11 cellular contexts compared by ENCODE assay signal in the genomic region with DNA sequence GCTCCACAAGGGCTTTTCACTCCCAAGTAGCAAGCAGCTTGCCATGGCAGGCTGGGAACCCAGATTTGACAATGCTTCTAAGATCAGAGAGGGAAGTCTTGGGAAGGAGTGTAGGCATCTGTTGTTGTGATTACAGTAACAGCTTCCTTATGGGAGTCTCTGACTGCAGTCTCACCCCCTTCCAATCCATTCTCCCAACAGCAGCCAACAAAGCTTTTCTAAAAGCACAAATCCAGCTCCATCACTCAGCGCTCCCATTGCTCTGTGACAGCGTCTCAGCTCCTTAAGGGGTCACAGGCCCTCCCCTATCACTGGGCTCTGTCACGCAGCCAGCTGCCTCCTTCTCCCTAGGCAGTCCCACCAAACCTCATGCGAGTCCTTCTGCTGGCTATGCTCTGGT. TPM values are rescaled to one million over a fixed set of nuclear protein-coding genes. Genes with fewer than 3 reads are reported as not detected.
DNase-seq lines count a peak whose midpoint lies in the region; ATAC-seq and TF ChIP-seq lines count a peak whose summit lies in the region.
"Had no signal": no experiment of that assay in that cellular context is flagged by ENCODE, and none has a peak within 500 bp of the region (broad histone marks: within the 10 kb centered on the region; RNA-seq: fewer than 3 reads in every experiment).

No MANE protein-coding gene starts in this region.

- no peak for TF ChIP-seq POLR2A in prostate gland (IDR thresholded peaks at IDR 0.05)

- in situ Hi-C loops in astrocyte of the spinal cord (cut with HindIII; ENCODE audit: low sequenced_read_pairs), result no loop called here

- POLR2A ChIA-PET in AG04450 (lab: Yijun Ruan, JAX), result interaction anchor here (0.9 to 2.1 kb wide), 3 partner anchors 16 to 54 kb away, joined by 3 to 16 read pairs (median 4); no protein-coding TSS in a partner anchor

- 75% methylated on average over 4 of the region's 4 CpGs for WGBS in prostate gland

- intact Hi-C loops in prostate gland (cut with DNase I), result no loop called here

- H3K9me3 ChIP-seq in AG04450 (ENCODE audit: control insufficient read depth, insufficient read depth, low read length) (no peaks in the 10 kb centered on the region; the same call in 1 of the 2 replicates), cardiac muscle cell (ENCODE audit: low read depth) (no peaks in the 10 kb centered on the region), prostate gland (no peaks in the 10 kb centered on the region)
- H3K9me3 ChIP-seq: BE2C had no signal

- CTCF ChIA-PET in AG04450 (lab: Charles Lee), result interaction anchor here (3.5 to 3.8 kb wide), 2 partner anchors 60 to 65 kb away, joined by 18 to 24 read pairs; no protein-coding TSS in a partner anchor

- H3K27me3 ChIP-seq in AG04450 (ENCODE audit: control insufficient read depth, insufficient read depth, low read length) (no peaks in the 10 kb centered on the region), cardiac muscle cell (no peaks in the 10 kb centered on the region), prostate gland (replicated peaks; ENCODE audit: insufficient read depth) (no peaks in the 10 kb centered on the region)
- H3K27me3 ChIP-seq: BE2C had no signal

- no peaks in the 10 kb centered on the region for H3K36me3 ChIP-seq in cardiac muscle cell
- H3K36me3 ChIP-seq in prostate gland, result no peaks in the 10 kb centered on the region
- H3K36me3 ChIP-seq: BE2C had no signal

- DNase-seq in AG04450 (ENCODE audit: low read depth, low spot score) (no peak), astrocyte of the spinal cord (ENCODE audit: low read depth, low spot score) (peak; percentile 28), cardiac muscle cell (ENCODE audit: low read depth in 1 of 2, low spot score in 1 of 2) (peak in 1 of 2 donors; percentile 62), prostate gland (ENCODE audit: low spot score) (no peak), middle frontal gyrus (ENCODE audit: extremely low spot score, low spot score) (no peak), HUDEP-2 (lab: John Stamatoyannopoulos, UW; ENCODE audit: unreplicated experiment in 76 of 76) (no peak)
- no peak for DNase-seq in stimulated activated CD4-positive, alpha-beta T cell treated with anti-CD3 and anti-CD28 coated beads, Interleukin-4, amount 100 ng/mL, for 1 hour
- DNase-seq: BE2C; effector CD8-positive, alpha-beta T cell had no signal

- H3K27ac ChIP-seq in AG04450 (ENCODE audit: low read depth, low read length), result peak overlapping the region; percentile 69
- peak overlapping the region; percentile 93 for H3K27ac ChIP-seq in cardiac muscle cell
- peak overlapping the region; percentile 59 to 76 for H3K27ac ChIP-seq in prostate gland

- H3K4me3 ChIP-seq in AG04450 (ENCODE audit: low read depth, low read length), result no peak overlapping the region
- no peak overlapping the region for H3K4me3 ChIP-seq in astrocyte of the spinal cord (ENCODE audit: low read depth, low read length)
- H3K4me3 ChIP-seq in cardiac muscle cell, result no peak overlapping the region
- no peak overlapping the region for H3K4me3 ChIP-seq in prostate gland

- H3K4me1 ChIP-seq in cardiac muscle cell (ENCODE audit: low read depth), result peaks cover 34% of the 10 kb centered on the region
- no peaks in the 10 kb centered on the region for H3K4me1 ChIP-seq in prostate gland (replicated peaks)

- no peak for ATAC-seq in GM19035 (IDR thresholded peaks at IDR 0.05; ENCODE audit: unreplicated experiment)

- no peak for TF ChIP-seq CTCF in AG04450 (IDR thresholded peaks at IDR 0.05; ENCODE audit: low read depth, low read length)
- TF ChIP-seq CTCF in astrocyte of the spinal cord (IDR thresholded peaks at IDR 0.05; ENCODE audit: low read depth, low read length), result no peak
- TF ChIP-seq CTCF in cardiac muscle cell (IDR thresholded peaks at IDR 0.05; ENCODE audit: low read depth, low read length), result no peak
- TF ChIP-seq CTCF in prostate gland (IDR thresholded peaks at IDR 0.05), result no peak

RNA-seq across cellular contexts. Expression of a gene that starts 7.1 kb away (rescaled TPM):
- polyA plus RNA-seq in AG04450 (2011; rRNA removed), result 610 and 655 TPM in 2 replicates
- 54.8 and 57.3 TPM in 2 replicates for polyA minus RNA-seq in AG04450 (2011; rRNA and poly(A)+ RNA removed)
- total RNA-seq in cardiac muscle cell, result 66.1 and 87.2 TPM in 2 replicates
- 68.9 and 76.5 TPM in 2 replicates for polyA plus RNA-seq in cardiac muscle cell
- 1,000 to 10,000 TPM in 1 of 2 donors, 100 to 1,000 TPM in 1; 322 to 1,366 TPM for total RNA-seq in prostate gland
- total RNA-seq: activated T-helper 2 cell treated with anti-CD3 and anti-CD28 coated beads, Interferon-gamma antibody, Interleukin-2, Interleukin-4, amounts not matched to agents 10 μg/mL and 5 μg/mL and 100 μg/mL, durations not matched to agents 14 hours and 24 hours and 36 hours had no signal
